In genomic region chr18:11908182-11909080, GRCh38 we compare ENCODE assay signal across 1 cellular context.
A peak's percentile ranks its signal among the peaks of the same experiment; 100 is the strongest.
TF ChIP-seq lines count a peak whose summit lies in the region.

MPPE1 (minus strand) TSS chr18:11908317; CDS start chr18:11897264, 11,053 bp downstream.

TF ChIP-seq in K562, 482 proteins besides CTCF, POLR2A, EP300 and RAD21 (continued from another document):
- TF ChIP-seq ATF3 (IDR thresholded peaks at IDR 0.05): no peak
- no peak for TF ChIP-seq ATF3 (CRISPR knock-in tag; conservative IDR thresholded peaks at IDR 0.05)
- no peak for TF ChIP-seq ZNF75A (CRISPR knock-in tag; IDR thresholded peaks at IDR 0.05)
- TF ChIP-seq FUS (optimal IDR thresholded peaks at IDR 0.05; ENCODE audit: low read depth, low read length): peak; percentile 27
- TF ChIP-seq MCM7 (IDR thresholded peaks at IDR 0.05): no peak
- TF ChIP-seq NFATC3 (IDR thresholded peaks at IDR 0.05): no peak
- no peak for TF ChIP-seq NR3C1 (CRISPR knock-in tag; IDR thresholded peaks at IDR 0.05)
- no peak for TF ChIP-seq ZNF165 (CRISPR knock-in tag; IDR thresholded peaks at IDR 0.05; ENCODE audit: borderline replicate concordance)
- TF ChIP-seq ZNF778 (CRISPR knock-in tag; IDR thresholded peaks at IDR 0.05): no peak
- TF ChIP-seq ZNF175 (CRISPR knock-in tag; IDR thresholded peaks at IDR 0.05; ENCODE audit: low read depth): no peak
- no peak for TF ChIP-seq ZNF184 (CRISPR knock-in tag; IDR thresholded peaks at IDR 0.05)
- TF ChIP-seq RBBP5 (IDR thresholded peaks at IDR 0.05; ENCODE audit: borderline replicate concordance, insufficient read depth, low read length, poor library complexity, severe bottlenecking): no peak
- no peak for TF ChIP-seq KLF10 (CRISPR knock-in tag; IDR thresholded peaks at IDR 0.05)
- no peak for TF ChIP-seq ZNF449 (CRISPR knock-in tag; IDR thresholded peaks at IDR 0.05)
- TF ChIP-seq MNT (conservative IDR thresholded peaks at IDR 0.05): peak; percentile 39 to 80; a peak in 3 of 4 replicates
- no peak for TF ChIP-seq JUND (IDR thresholded peaks at IDR 0.05; ENCODE audit: borderline replicate concordance, low read depth, low read length)
- TF ChIP-seq JUND (tag; IDR thresholded peaks at IDR 0.05; ENCODE audit: borderline replicate concordance, low read depth, low read length): no peak; the same call in 2 of the 3 replicates
- TF ChIP-seq GABPB2 (CRISPR knock-in tag; conservative IDR thresholded peaks at IDR 0.05): no peak
- TF ChIP-seq NEUROD1 (IDR thresholded peaks at IDR 0.05; ENCODE audit: borderline replicate concordance, low read depth, low read length, partially characterized antibody): no peak
- TF ChIP-seq MIER1 (IDR thresholded peaks at IDR 0.05; ENCODE audit: low read depth): no peak
- TF ChIP-seq SMARCE1 (IDR thresholded peaks at IDR 0.05): no peak
- TF ChIP-seq ZNF143 (CRISPR knock-in tag; IDR thresholded peaks at IDR 0.05): no peak
- TF ChIP-seq MCM2 (IDR thresholded peaks at IDR 0.05; ENCODE audit: low read depth): no peak
- TF ChIP-seq POLR2G (IDR thresholded peaks at IDR 0.05; ENCODE audit: low read depth, low read length): peak; percentile 97
- TF ChIP-seq GATAD2B (IDR thresholded peaks at IDR 0.05; ENCODE audit: borderline replicate concordance): peak; percentile 29; the same call in 1 of the 2 replicates
- TF ChIP-seq AFF1 (IDR thresholded peaks at IDR 0.05; ENCODE audit: low read depth in 1 of 2, partially characterized antibody in 2 of 2): no peak
- no peak for TF ChIP-seq RBM15 (IDR thresholded peaks at IDR 0.05; ENCODE audit: insufficient read depth, low read length)
- no peak for TF ChIP-seq PRMT5 (CRISPR knock-in tag; IDR thresholded peaks at IDR 0.05)
- TF ChIP-seq CHD7 (IDR thresholded peaks at IDR 0.05; ENCODE audit: low read depth, low read length): no peak
- no peak for TF ChIP-seq ASH1L (IDR thresholded peaks at IDR 0.05; ENCODE audit: borderline replicate concordance, low read depth, partially characterized antibody)
- no peak for TF ChIP-seq ZNF217 (CRISPR knock-in tag; IDR thresholded peaks at IDR 0.05)
- peak; percentile 38 for TF ChIP-seq NFIC (IDR thresholded peaks at IDR 0.05)
- no peak for TF ChIP-seq RUNX1 (IDR thresholded peaks at IDR 0.05; ENCODE audit: low read depth)
- TF ChIP-seq ZNF785 (CRISPR knock-in tag; IDR thresholded peaks at IDR 0.05): no peak
- no peak for TF ChIP-seq PBX2 (CRISPR knock-in tag; IDR thresholded peaks at IDR 0.05; ENCODE audit: low read depth)
- TF ChIP-seq PBX2 (tag; conservative IDR thresholded peaks at IDR 0.05; ENCODE audit: low read depth): no peak
